ENCODE assay signal across 10 cellular contexts in the genomic region with DNA sequence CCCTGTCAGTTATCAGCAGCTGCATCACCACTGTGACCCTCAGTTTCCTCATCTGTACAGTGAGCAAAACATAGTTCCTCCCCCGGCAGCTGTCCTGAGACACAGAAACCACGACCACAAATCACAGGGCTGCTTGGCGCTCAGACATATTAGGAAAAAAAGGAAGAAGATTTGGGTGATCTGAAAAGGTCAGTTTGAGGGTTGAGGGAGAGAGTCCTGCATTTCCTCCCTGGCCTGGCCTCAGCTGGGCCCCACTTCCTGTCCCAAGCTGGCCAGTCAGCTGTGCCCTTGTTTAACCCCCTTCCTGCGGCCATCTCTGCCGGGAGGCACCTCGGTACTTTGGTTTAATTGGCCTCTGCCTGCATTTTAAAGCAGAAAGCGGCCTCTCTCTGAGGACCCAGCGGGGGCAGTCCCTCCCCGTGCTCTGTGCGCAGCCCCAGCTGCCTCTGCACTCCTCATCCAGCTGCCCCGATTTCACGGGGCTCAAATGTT. TPM values are rescaled to one million over a fixed set of nuclear protein-coding genes. Genes with fewer than 3 reads are reported as not detected.
DNase-seq lines count a peak whose midpoint lies in the region; ATAC-seq, FAIRE-seq and TF ChIP-seq lines count a peak whose summit lies in the region.
"Had no signal": no experiment of that assay in that cellular context is flagged by ENCODE, and none has a peak within 500 bp of the region (broad histone marks: within the 10 kb centered on the region; RNA-seq: fewer than 3 reads in every experiment).

No MANE protein-coding gene starts in this region.

- peak in 3 of 4 donors; percentile 21 to 38 (median 23) for ATAC-seq in right lobe of liver
- no peak for ATAC-seq in GM18502 (IDR thresholded peaks at IDR 0.05; ENCODE audit: poor library complexity, unreplicated experiment)
- ATAC-seq in HG03108 (IDR thresholded peaks at IDR 0.05; ENCODE audit: unreplicated experiment): no peak

- H3K4me3 ChIP-seq in ascending aorta (no peak overlapping the region), right lobe of liver (peak overlapping the region in 1 of 3 donors; percentile 35), testis (peak overlapping the region in 1 of 2 donors; percentile 37), small intestine (ENCODE audit: low read depth in 1 of 2, low read length in 2 of 2) (no peak overlapping the region)

- H3K27ac ChIP-seq in ascending aorta (peak overlapping the region; percentile 66 to 68), right lobe of liver (peak overlapping the region; percentile 27 to 72 (median 67)), testis (no peak overlapping the region), small intestine (ENCODE audit: low read depth in 1 of 2, low read length in 1 of 2) (peak overlapping the region in 1 of 2 donors; percentile 76)

- DNase-seq in LHCN-M2 (ENCODE audit: low read depth) (peak; percentile 78), ascending aorta (ENCODE audit: low spot score in 2 of 2) (no peak), right lobe of liver (peak in 1 of 3 donors; percentile 50), testis (peak; percentile 33), small intestine (no peak), ACHN (no peak)
- DNase-seq: NCI-H2107 had no signal

- H3K4me1 ChIP-seq in ascending aorta: peaks cover 3 to 14% of the 10 kb centered on the region in 2 donors
- peaks cover 0 to 10% (median 3%) of the 10 kb centered on the region in 4 donors for H3K4me1 ChIP-seq in right lobe of liver
- H3K4me1 ChIP-seq in testis: peaks cover 20% of the 10 kb centered on the region
- no peaks in the 10 kb centered on the region for H3K4me1 ChIP-seq in small intestine (ENCODE audit: control insufficient read depth in 2 of 2, insufficient read depth in 1 of 2, low read depth in 1 of 2, low read length in 1 of 2)

- TF ChIP-seq POLR2A in right lobe of liver (IDR thresholded peaks at IDR 0.05) (no peak), testis (IDR thresholded peaks at IDR 0.05) (no peak)

- H3K9me3 ChIP-seq in ascending aorta (no peaks in the 10 kb centered on the region), right lobe of liver (peaks cover 0 to 5% (median 0%) of the 10 kb centered on the region in 4 donors), testis (no peaks in the 10 kb centered on the region), small intestine (ENCODE audit: control insufficient read depth, low read depth) (no peaks in the 10 kb centered on the region)

- no peak for TF ChIP-seq CTCF in ascending aorta (IDR thresholded peaks at IDR 0.05)
- no peak for TF ChIP-seq CTCF in right lobe of liver (IDR thresholded peaks at IDR 0.05)
- no peak for TF ChIP-seq CTCF in testis (IDR thresholded peaks at IDR 0.05)

- no peaks in the 10 kb centered on the region for H3K27me3 ChIP-seq in ascending aorta
- H3K27me3 ChIP-seq in right lobe of liver: no peaks in the 10 kb centered on the region
- no peaks in the 10 kb centered on the region for H3K27me3 ChIP-seq in testis
- H3K27me3 ChIP-seq in small intestine (ENCODE audit: control insufficient read depth in 2 of 2, insufficient read depth in 2 of 2, low read length in 2 of 2): no peaks in the 10 kb centered on the region

- in situ Hi-C loops in ACHN (cut with HindIII; ENCODE audit: low pct_ligation_motif_present, low pct_unique_long_range_greater_than_20kb, low sequenced_read_pairs): no loop called here

- intact Hi-C loops in ascending aorta (cut with DNase I) (no loop called here), right lobe of liver (cut with DNase I) (no loop called here), testis (cut with DNase I; ENCODE audit: low total_unique reads) (no loop called here)

- no peaks in the 10 kb centered on the region for H3K36me3 ChIP-seq in ascending aorta
- H3K36me3 ChIP-seq in right lobe of liver: no peaks in the 10 kb centered on the region
- no peaks in the 10 kb centered on the region for H3K36me3 ChIP-seq in testis (ENCODE audit: low read depth, missing control alignments)
- no peaks in the 10 kb centered on the region for H3K36me3 ChIP-seq in small intestine (ENCODE audit: control insufficient read depth in 2 of 2, insufficient read depth in 2 of 2, low read length in 2 of 2)

- no peak for FAIRE-seq in small intestine (lab: Jason Lieb, UNC)

- 65% methylated on average over 6 of the region's 12 CpGs for WGBS in right lobe of liver (ENCODE audit: insufficient coverage, low coverage, low lambda C conversion rate, missing lambda C conversion rate)
- WGBS in testis, 2 donors: 27 to 29% methylated on average over 12 of the region's 12 CpGs
- WGBS in small intestine, 3 donors: 33 to 56% (median 46%) methylated on average over 12 of the region's 12 CpGs

RNA-seq across cellular contexts. Expression of a gene that starts 24.0 kb away (rescaled TPM):
- total RNA-seq in LHCN-M2 (2014; rRNA removed): not detected in 2 replicates
- polyA plus RNA-seq in LHCN-M2 (2012): not detected
- total RNA-seq in ascending aorta: not detected
- total RNA-seq in right lobe of liver: not detected
- under 1 TPM in 1 of 2 donors, not detected in 1; 0.24 TPM for total RNA-seq in testis
- 1.6 TPM for polyA plus RNA-seq in testis (ENCODE audit: insufficient read depth, low read depth, low replicate concordance)
- polyA plus RNA-seq in small intestine: 1 to 10 TPM in 1 of 3 donors, under 1 TPM in 1, not detected in 1; 0.19 to 3.0 TPM
- total RNA-seq: dermis microvascular lymphatic vessel endothelial cell had no signal

Comparison
In these comparisons a context has a peak if more than half of its experiments do, and no peak if none do; other contexts are left out.
1. DNase-seq: peak in LHCN-M2 (single experiment) and testis (single experiment); none in ascending aorta (0 of 2), small intestine (single experiment) and ACHN (single experiment).
2. H3K27ac ChIP-seq: peak in ascending aorta (2 of 2) and right lobe of liver (3 of 3); none in testis (0 of 2).
3. ATAC-seq: peak in right lobe of liver (3 of 4); none in GM18502 (single experiment) and HG03108 (single experiment).